ENCODE assay signal across 19 cellular contexts in genomic region chr20:50064640-50065615, GRCh38. TPM values are rescaled to one million over a fixed set of nuclear protein-coding genes. Genes with fewer than 3 reads are reported as not detected.
DNase-seq lines count a peak whose midpoint lies in the region; ATAC-seq and TF ChIP-seq lines count a peak whose summit lies in the region.
"Had no signal": no experiment of that assay in that cellular context is flagged by ENCODE, and none has a peak within 500 bp of the region (broad histone marks: within the 10 kb centered on the region; RNA-seq: fewer than 3 reads in every experiment).

No MANE protein-coding gene starts in this region.

- intact Hi-C loops in mucosa of descending colon (cut with DNase I, micrococcal nuclease): no loop called here

- H3K23ac ChIP-seq in mesendoderm (ENCODE audit: low read length) (no peak overlapping the region), trophoblast cell (ENCODE audit: low read length) (no peak overlapping the region)

- H3K9ac ChIP-seq in mesendoderm (ENCODE audit: low read length): no peak overlapping the region
- H3K9ac ChIP-seq in trophoblast cell (ENCODE audit: low read length): no peak overlapping the region
- H3K9ac ChIP-seq: BLaER1 had no signal

- peak overlapping the region; percentile 41 for H3K14ac ChIP-seq in trophoblast cell (ENCODE audit: low read length)

- no peak overlapping the region for H2BK5ac ChIP-seq in mesendoderm (ENCODE audit: low read length)
- no peak overlapping the region for H2BK5ac ChIP-seq in trophoblast cell (ENCODE audit: low read depth, low read length, poor library complexity)

- no CpG with 5 or more reads among the region's 12 CpGs for WGBS in mesendoderm (ENCODE audit: extremely low coverage, insufficient coverage, low lambda C conversion rate)
- no CpG with 5 or more reads among the region's 12 CpGs for whole genome bisulfite sequencing in trophoblast cell (ENCODE audit: extremely low coverage, insufficient coverage, insufficient read length)

- no peaks in the 10 kb centered on the region for H3K36me3 ChIP-seq in SJCRH30
- no peaks in the 10 kb centered on the region for H3K36me3 ChIP-seq in mesendoderm (ENCODE audit: control insufficient read depth, insufficient read depth, low read length)
- no peaks in the 10 kb centered on the region for H3K36me3 ChIP-seq in trophoblast cell (ENCODE audit: control insufficient read depth in 1 of 2, insufficient read depth in 2 of 2, low read length in 2 of 2)
- H3K36me3 ChIP-seq in mucosa of descending colon (ENCODE audit: low read depth): no peaks in the 10 kb centered on the region
- H3K36me3 ChIP-seq: BLaER1, MG63, Peyer's patch had no signal

- H3K27ac ChIP-seq in SJCRH30: peak overlapping the region; percentile 48
- H3K27ac ChIP-seq in mesendoderm (ENCODE audit: low read depth, low read length): no peak overlapping the region
- H3K27ac ChIP-seq in trophoblast cell (ENCODE audit: low read depth, low read length): no peak overlapping the region
- H3K27ac ChIP-seq: 22Rv1, BLaER1, Peyer's patch had no signal

- H4K5ac ChIP-seq in mesendoderm (ENCODE audit: low read length): no peak overlapping the region

- H3K27ac Mint-ChIP-seq in activated T-cell treated with anti-CD3 and anti-CD28 coated beads, Interleukin-2, amount 50 U/mL, for 24 hours: no peak overlapping the region
- H3K27ac Mint-ChIP-seq: CD4-positive, alpha-beta T cell had no signal

- H3K4me2 ChIP-seq in mesendoderm (ENCODE audit: low read length) (no peak overlapping the region), trophoblast cell (ENCODE audit: low read length) (no peak overlapping the region)
- H3K4me2 ChIP-seq: BLaER1 had no signal

- H2BK120ac ChIP-seq in mesendoderm (ENCODE audit: low read depth, low read length) (no peak overlapping the region), trophoblast cell (ENCODE audit: insufficient read depth, low read length, poor library complexity) (peak overlapping the region; percentile 73)

- H2AFZ ChIP-seq in trophoblast cell (ENCODE audit: insufficient read depth, low read length, poor library complexity): no peak overlapping the region

- no peak for TF ChIP-seq CTCF in mucosa of descending colon (IDR thresholded peaks at IDR 0.05)

- H3K4me3 ChIP-seq in SJCRH30: no peak overlapping the region
- H3K4me3 ChIP-seq in mesendoderm (ENCODE audit: low read length): no peak overlapping the region
- H3K4me3 ChIP-seq in trophoblast cell (ENCODE audit: low read depth, low read length): no peak overlapping the region
- no peak overlapping the region for H3K4me3 ChIP-seq in mucosa of descending colon
- H3K4me3 ChIP-seq: BLaER1, MG63, Peyer's patch had no signal

- peak overlapping the region; percentile 71 for H3K56ac ChIP-seq in mesendoderm (ENCODE audit: low read length)

- no peak overlapping the region for H4K8ac ChIP-seq in mesendoderm (ENCODE audit: low read depth, low read length)
- H4K8ac ChIP-seq in trophoblast cell (ENCODE audit: low read depth, low read length): peak overlapping the region; percentile 17

- no peak for ATAC-seq in mucosa of descending colon

- H3K9me3 Mint-ChIP-seq in activated T-cell treated with anti-CD3 and anti-CD28 coated beads, Interleukin-2, amount 50 U/mL, for 24 hours: no peaks in the 10 kb centered on the region
- H3K9me3 Mint-ChIP-seq: CD4-positive, alpha-beta T cell had no signal

- H4K12ac ChIP-seq in trophoblast cell (ENCODE audit: low read depth, low read length): no peak overlapping the region

- H3K79me1 ChIP-seq in mesendoderm (ENCODE audit: low read length) (no peaks in the 10 kb centered on the region), trophoblast cell (ENCODE audit: low read length) (peaks cover 54% of the 10 kb centered on the region)

- H3K27me3 ChIP-seq in SJCRH30: no peaks in the 10 kb centered on the region
- no peaks in the 10 kb centered on the region for H3K27me3 ChIP-seq in mesendoderm (ENCODE audit: insufficient read depth, low read length, poor library complexity)
- no peaks in the 10 kb centered on the region for H3K27me3 ChIP-seq in trophoblast cell (ENCODE audit: insufficient read depth, low read length)
- H3K27me3 ChIP-seq: BLaER1, MG63, Peyer's patch had no signal

- H3K9me3 ChIP-seq in SJCRH30 (replicated peaks) (no peaks in the 10 kb centered on the region), trophoblast cell (ENCODE audit: insufficient read depth, low read depth, low read length) (no peaks in the 10 kb centered on the region), mucosa of descending colon (no peaks in the 10 kb centered on the region)
- H3K9me3 ChIP-seq: BLaER1, MG63, Peyer's patch had no signal

- H3K18ac ChIP-seq in mesendoderm (ENCODE audit: low read length) (no peak overlapping the region), trophoblast cell (ENCODE audit: low read length) (peak overlapping the region; percentile 8)

- no peaks in the 10 kb centered on the region for H3K27me3 Mint-ChIP-seq in activated T-cell treated with anti-CD3 and anti-CD28 coated beads, Interleukin-2, amount 50 U/mL, for 24 hours
- H3K27me3 Mint-ChIP-seq: CD4-positive, alpha-beta T cell had no signal

- no peak overlapping the region for H3K4ac ChIP-seq in mesendoderm (ENCODE audit: low read depth, low read length)
- H3K4ac ChIP-seq in trophoblast cell (ENCODE audit: low read depth, low read length): peak overlapping the region; percentile 61

- H2BK15ac ChIP-seq in mesendoderm (replicated peaks; ENCODE audit: low read depth): no peak overlapping the region

- peak overlapping the region; percentile 58 for H4K91ac ChIP-seq in trophoblast cell (ENCODE audit: low read depth, low read length)

- H3K79me2 ChIP-seq in mesendoderm (ENCODE audit: control insufficient read depth, insufficient read depth, low read length) (no peaks in the 10 kb centered on the region), trophoblast cell (ENCODE audit: control insufficient read depth, insufficient read depth, low read length, poor library complexity) (peaks cover 2% of the 10 kb centered on the region)

- H2BK12ac ChIP-seq in trophoblast cell (ENCODE audit: low read length): peak overlapping the region; percentile 74

- H3K36me3 Mint-ChIP-seq in activated T-cell treated with anti-CD3 and anti-CD28 coated beads, Interleukin-2, amount 50 U/mL, for 24 hours (ENCODE audit: low read depth): no peaks in the 10 kb centered on the region

- H2AK5ac ChIP-seq in mesendoderm (ENCODE audit: low read length) (no peak overlapping the region), trophoblast cell (ENCODE audit: low read length) (peak overlapping the region; percentile 70)

- H3K4me1 ChIP-seq in SJCRH30: peaks cover 39% of the 10 kb centered on the region
- H3K4me1 ChIP-seq in mesendoderm (ENCODE audit: control insufficient read depth, low read depth, low read length): no peaks in the 10 kb centered on the region
- peaks cover 28 to 32% of the 10 kb centered on the region in 2 experiments for H3K4me1 ChIP-seq in trophoblast cell (ENCODE audit: control insufficient read depth in 1 of 2, insufficient read depth in 2 of 2, low read length in 2 of 2)
- no peaks in the 10 kb centered on the region for H3K4me1 ChIP-seq in mucosa of descending colon (ENCODE audit: low read depth)
- H3K4me1 ChIP-seq: BLaER1, Peyer's patch had no signal

- DNase-seq in NCI-H82 (lab: John Stamatoyannopoulos, UW) (peak; percentile 63), NCI-H82 treated with DMSO at 0.1 percent for 48 hours (lab: John Stamatoyannopoulos, UW; ENCODE audit: unreplicated experiment) (no peak), SJCRH30 (peak; percentile 86 to 91), mesendoderm (no peak), trophoblast cell (no peak), mucosa of descending colon (no peak)
- no peak for DNase-seq in activated T-cell treated with anti-CD3 and anti-CD28 coated beads, Interleukin-2, amount 50 U/mL, for 24 hours
- no peak for DNase-seq in stimulated activated naive CD4-positive, alpha-beta T cell treated with Interleukin-2 at 50 U/mL for 16 hours (lab: John Stamatoyannopoulos, UW)
- DNase-seq: ACHN; CD4-positive, alpha-beta T cell; COR-L47; DMS79; MG63; NCI-H1417 treated with DMSO at 0.1 percent for 48 hours; NCI-H187; NCI-H446 treated with DMSO at 0.1 percent for 48 hours; Peyer's patch had no signal

- H3K4me3 Mint-ChIP-seq in activated T-cell treated with anti-CD3 and anti-CD28 coated beads, Interleukin-2, amount 50 U/mL, for 24 hours: no peak overlapping the region
- H3K4me3 Mint-ChIP-seq: CD4-positive, alpha-beta T cell had no signal

- no peaks in the 10 kb centered on the region for H3K4me1 Mint-ChIP-seq in activated T-cell treated with anti-CD3 and anti-CD28 coated beads, Interleukin-2, amount 50 U/mL, for 24 hours (ENCODE audit: low read depth)

RNA-seq across cellular contexts. Expression of gene UBE2V1, which starts 48.0 kb away (rescaled TPM):
- 216 and 249 TPM in 2 replicates for total RNA-seq in SJCRH30 (2014; rRNA removed; shearing (Covaris generic))
- 280 TPM for polyA plus RNA-seq in mesendoderm (2013, experiment 1 of 2)
- polyA plus RNA-seq in mesendoderm (2013, experiment 2 of 2): 273 TPM
- polyA plus RNA-seq in trophoblast cell (2013): 238 and 250 TPM in 2 replicates
- 10 to 100 TPM; 90.1 to 94.4 (median 94.1) TPM for total RNA-seq in mucosa of descending colon

Comparison
In these comparisons a context has a peak if more than half of its experiments do, and no peak if none do; other contexts are left out.
1. DNase-seq: peak in NCI-H82 (single experiment) and SJCRH30 (2 of 2); none in NCI-H82 treated with DMSO at 0.1 percent for 48 hours (single experiment), mesendoderm (single experiment), trophoblast cell (0 of 2), activated T-cell treated with anti-CD3 and anti-CD28 coated beads, Interleukin-2, amount 50 U/mL, for 24 hours (single experiment), stimulated activated naive CD4-positive, alpha-beta T cell treated with Interleukin-2 at 50 U/mL for 16 hours (single experiment) and mucosa of descending colon (0 of 3).